1 cellular context compared by ENCODE assay signal in genomic region chr17:46922804-46923635, GRCh38.
TF ChIP-seq lines count a peak whose summit lies in the region.

GOSR2 (plus strand) TSS chr17:46923160; CDS start chr17:46923193, 33 bp downstream.

TF ChIP-seq in HepG2, 621 proteins besides CTCF, POLR2A, EP300 and RAD21 (continued from another document and continues in another):
- TF ChIP-seq ZNF747 (CRISPR knock-in tag; IDR thresholded peaks at IDR 0.05; ENCODE audit: borderline replicate concordance) = peak; percentile 84; the same call in 1 of the 2 replicates
- peak; percentile 83 for TF ChIP-seq MED13 (CRISPR knock-in tag; IDR thresholded peaks at IDR 0.05)
- TF ChIP-seq SP140L (CRISPR knock-in tag; IDR thresholded peaks at IDR 0.05; ENCODE audit: borderline replicate concordance) = no peak
- TF ChIP-seq SMAD3 (CRISPR knock-in tag; IDR thresholded peaks at IDR 0.05) = peak; percentile 79
- TF ChIP-seq KDM4B (CRISPR knock-in tag; IDR thresholded peaks at IDR 0.05) = no peak; the same call in 1 of the 2 replicates
- TF ChIP-seq, protein P1, sequence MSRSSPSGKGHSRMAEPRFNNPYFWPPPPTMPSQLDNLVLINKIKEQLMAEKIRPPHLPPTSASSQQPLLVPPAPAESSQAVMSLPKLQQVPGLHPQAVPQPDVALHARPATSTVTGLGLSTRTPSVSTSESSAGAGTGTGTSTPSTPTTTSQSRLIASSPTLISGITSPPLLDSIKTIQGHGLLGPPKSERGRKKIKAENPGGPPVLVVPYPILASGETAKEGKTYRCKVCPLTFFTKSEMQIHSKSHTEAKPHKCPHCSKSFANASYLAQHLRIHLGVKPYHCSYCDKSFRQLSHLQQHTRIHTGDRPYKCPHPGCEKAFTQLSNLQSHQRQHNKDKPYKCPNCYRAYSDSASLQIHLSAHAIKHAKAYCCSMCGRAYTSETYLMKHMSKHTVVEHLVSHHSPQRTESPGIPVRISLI (CRISPR knock-in tag; IDR thresholded peaks at IDR 0.05; ENCODE audit: borderline replicate concordance) = no peak
- TF ChIP-seq GFI1 (CRISPR knock-in tag; IDR thresholded peaks at IDR 0.05; ENCODE audit: borderline replicate concordance) = no peak; the same call in 1 of the 2 replicates
- no peak for TF ChIP-seq NR3C1 (CRISPR knock-in tag; IDR thresholded peaks at IDR 0.05)
- no peak for TF ChIP-seq SOX13 (IDR thresholded peaks at IDR 0.05)
- peak in 1 of 2 experiments; percentile 57; a peak in 1 of 4 replicates for TF ChIP-seq SOX13 (CRISPR knock-in tag; conservative IDR thresholded peaks at IDR 0.05 in 1 of 2, IDR thresholded peaks at IDR 0.05 in 1 of 2)
- peak; percentile 50; the same call in 1 of the 2 replicates for TF ChIP-seq ZNF451 (CRISPR knock-in tag; IDR thresholded peaks at IDR 0.05)
- no peak for TF ChIP-seq SP1 (IDR thresholded peaks at IDR 0.05)
- peak; percentile 82 for TF ChIP-seq SP1 (CRISPR knock-in tag; IDR thresholded peaks at IDR 0.05)
- TF ChIP-seq ZNF7 (CRISPR knock-in tag; IDR thresholded peaks at IDR 0.05) = no peak
- no peak for TF ChIP-seq CEBPB (IDR thresholded peaks at IDR 0.05; ENCODE audit: borderline replicate concordance, low read depth, low read length)
- TF ChIP-seq ZNF564 (CRISPR knock-in tag; IDR thresholded peaks at IDR 0.05) = no peak; the same call in 1 of the 2 replicates
- no peak for TF ChIP-seq ADNP (CRISPR knock-in tag; IDR thresholded peaks at IDR 0.05)
- TF ChIP-seq, protein P2, sequence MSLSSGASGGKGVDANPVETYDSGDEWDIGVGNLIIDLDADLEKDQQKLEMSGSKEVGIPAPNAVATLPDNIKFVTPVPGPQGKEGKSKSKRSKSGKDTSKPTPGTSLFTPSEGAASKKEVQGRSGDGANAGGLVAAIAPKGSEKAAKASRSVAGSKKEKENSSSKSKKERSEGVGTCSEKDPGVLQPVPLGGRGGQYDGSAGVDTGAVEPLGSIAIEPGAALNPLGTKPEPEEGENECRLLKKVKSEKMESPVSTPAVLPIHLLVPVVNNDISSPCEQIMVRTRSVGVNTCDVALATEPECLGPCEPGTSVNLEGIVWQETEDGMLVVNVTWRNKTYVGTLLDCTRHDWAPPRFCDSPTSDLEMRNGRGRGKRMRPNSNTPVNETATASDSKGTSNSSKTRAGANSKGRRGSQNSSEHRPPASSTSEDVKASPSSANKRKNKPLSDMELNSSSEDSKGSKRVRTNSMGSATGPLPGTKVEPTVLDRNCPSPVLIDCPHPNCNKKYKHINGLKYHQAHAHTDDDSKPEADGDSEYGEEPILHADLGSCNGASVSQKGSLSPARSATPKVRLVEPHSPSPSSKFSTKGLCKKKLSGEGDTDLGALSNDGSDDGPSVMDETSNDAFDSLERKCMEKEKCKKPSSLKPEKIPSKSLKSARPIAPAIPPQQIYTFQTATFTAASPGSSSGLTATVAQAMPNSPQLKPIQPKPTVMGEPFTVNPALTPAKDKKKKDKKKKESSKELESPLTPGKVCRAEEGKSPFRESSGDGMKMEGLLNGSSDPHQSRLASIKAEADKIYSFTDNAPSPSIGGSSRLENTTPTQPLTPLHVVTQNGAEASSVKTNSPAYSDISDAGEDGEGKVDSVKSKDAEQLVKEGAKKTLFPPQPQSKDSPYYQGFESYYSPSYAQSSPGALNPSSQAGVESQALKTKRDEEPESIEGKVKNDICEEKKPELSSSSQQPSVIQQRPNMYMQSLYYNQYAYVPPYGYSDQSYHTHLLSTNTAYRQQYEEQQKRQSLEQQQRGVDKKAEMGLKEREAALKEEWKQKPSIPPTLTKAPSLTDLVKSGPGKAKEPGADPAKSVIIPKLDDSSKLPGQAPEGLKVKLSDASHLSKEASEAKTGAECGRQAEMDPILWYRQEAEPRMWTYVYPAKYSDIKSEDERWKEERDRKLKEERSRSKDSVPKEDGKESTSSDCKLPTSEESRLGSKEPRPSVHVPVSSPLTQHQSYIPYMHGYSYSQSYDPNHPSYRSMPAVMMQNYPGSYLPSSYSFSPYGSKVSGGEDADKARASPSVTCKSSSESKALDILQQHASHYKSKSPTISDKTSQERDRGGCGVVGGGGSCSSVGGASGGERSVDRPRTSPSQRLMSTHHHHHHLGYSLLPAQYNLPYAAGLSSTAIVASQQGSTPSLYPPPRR (CRISPR knock-in tag; IDR thresholded peaks at IDR 0.05; ENCODE audit: borderline replicate concordance) = peak; percentile 64; the same call in 1 of the 2 replicates
- TF ChIP-seq ZBTB1 (CRISPR knock-in tag; IDR thresholded peaks at IDR 0.05; ENCODE audit: borderline replicate concordance) = no peak
- 0 out of 2 replicates have a peak, but pooled peaks have one; percentile 9 for TF ChIP-seq CHD2 (IDR thresholded peaks at IDR 0.05; ENCODE audit: low read depth, low read length)
- no peak for TF ChIP-seq MTF1 (CRISPR knock-in tag; IDR thresholded peaks at IDR 0.05)
- TF ChIP-seq, protein P3, sequence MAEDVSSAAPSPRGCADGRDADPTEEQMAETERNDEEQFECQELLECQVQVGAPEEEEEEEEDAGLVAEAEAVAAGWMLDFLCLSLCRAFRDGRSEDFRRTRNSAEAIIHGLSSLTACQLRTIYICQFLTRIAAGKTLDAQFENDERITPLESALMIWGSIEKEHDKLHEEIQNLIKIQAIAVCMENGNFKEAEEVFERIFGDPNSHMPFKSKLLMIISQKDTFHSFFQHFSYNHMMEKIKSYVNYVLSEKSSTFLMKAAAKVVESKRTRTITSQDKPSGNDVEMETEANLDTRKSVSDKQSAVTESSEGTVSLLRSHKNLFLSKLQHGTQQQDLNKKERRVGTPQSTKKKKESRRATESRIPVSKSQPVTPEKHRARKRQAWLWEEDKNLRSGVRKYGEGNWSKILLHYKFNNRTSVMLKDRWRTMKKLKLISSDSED (CRISPR knock-in tag; IDR thresholded peaks at IDR 0.05) = no peak
- TF ChIP-seq POLR2G (IDR thresholded peaks at IDR 0.05; ENCODE audit: low read depth, low read length) = peak; percentile 99
- TF ChIP-seq, protein P4, sequence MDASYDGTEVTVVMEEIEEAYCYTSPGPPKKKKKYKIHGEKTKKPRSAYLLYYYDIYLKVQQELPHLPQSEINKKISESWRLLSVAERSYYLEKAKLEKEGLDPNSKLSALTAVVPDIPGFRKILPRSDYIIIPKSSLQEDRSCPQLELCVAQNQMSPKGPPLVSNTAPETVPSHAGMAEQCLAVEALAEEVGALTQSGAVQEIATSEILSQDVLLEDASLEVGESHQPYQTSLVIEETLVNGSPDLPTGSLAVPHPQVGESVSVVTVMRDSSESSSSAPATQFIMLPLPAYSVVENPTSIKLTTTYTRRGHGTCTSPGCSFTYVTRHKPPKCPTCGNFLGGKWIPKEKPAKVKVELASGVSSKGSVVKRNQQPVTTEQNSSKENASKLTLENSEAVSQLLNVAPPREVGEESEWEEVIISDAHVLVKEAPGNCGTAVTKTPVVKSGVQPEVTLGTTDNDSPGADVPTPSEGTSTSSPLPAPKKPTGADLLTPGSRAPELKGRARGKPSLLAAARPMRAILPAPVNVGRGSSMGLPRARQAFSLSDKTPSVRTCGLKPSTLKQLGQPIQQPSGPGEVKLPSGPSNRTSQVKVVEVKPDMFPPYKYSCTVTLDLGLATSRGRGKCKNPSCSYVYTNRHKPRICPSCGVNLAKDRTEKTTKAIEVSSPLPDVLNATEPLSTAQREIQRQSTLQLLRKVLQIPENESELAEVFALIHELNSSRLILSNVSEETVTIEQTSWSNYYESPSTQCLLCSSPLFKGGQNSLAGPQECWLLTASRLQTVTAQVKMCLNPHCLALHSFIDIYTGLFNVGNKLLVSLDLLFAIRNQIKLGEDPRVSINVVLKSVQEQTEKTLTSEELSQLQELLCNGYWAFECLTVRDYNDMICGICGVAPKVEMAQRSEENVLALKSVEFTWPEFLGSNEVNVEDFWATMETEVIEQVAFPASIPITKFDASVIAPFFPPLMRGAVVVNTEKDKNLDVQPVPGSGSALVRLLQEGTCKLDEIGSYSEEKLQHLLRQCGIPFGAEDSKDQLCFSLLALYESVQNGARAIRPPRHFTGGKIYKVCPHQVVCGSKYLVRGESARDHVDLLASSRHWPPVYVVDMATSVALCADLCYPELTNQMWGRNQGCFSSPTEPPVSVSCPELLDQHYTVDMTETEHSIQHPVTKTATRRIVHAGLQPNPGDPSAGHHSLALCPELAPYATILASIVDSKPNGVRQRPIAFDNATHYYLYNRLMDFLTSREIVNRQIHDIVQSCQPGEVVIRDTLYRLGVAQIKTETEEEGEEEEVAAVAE (CRISPR knock-in tag; IDR thresholded peaks at IDR 0.05; ENCODE audit: borderline replicate concordance) = peak; percentile 77; the same call in 1 of the 2 replicates
- no peak for TF ChIP-seq NR2F6 (IDR thresholded peaks at IDR 0.05)
- TF ChIP-seq NR2F6 (CRISPR knock-in tag; IDR thresholded peaks at IDR 0.05) = peak; percentile 65; the same call in 1 of the 2 replicates
- peak; percentile 99 for TF ChIP-seq SRSF1 (optimal IDR thresholded peaks at IDR 0.05; ENCODE audit: low read depth, low read length)
- TF ChIP-seq STAT5B (CRISPR knock-in tag; IDR thresholded peaks at IDR 0.05) = no peak
- peak; percentile 54; the same call in 1 of the 2 replicates for TF ChIP-seq CREB1 (IDR thresholded peaks at IDR 0.05)
- no peak for TF ChIP-seq CREB1 (CRISPR knock-in tag; IDR thresholded peaks at IDR 0.05)
- no peak for TF ChIP-seq KAT2B (IDR thresholded peaks at IDR 0.05; ENCODE audit: borderline replicate concordance, low read depth, low read length)
- TF ChIP-seq ZNF563 (CRISPR knock-in tag; IDR thresholded peaks at IDR 0.05) = peak; percentile 83; the same call in 1 of the 2 replicates
- TF ChIP-seq ZNF484 (CRISPR knock-in tag; IDR thresholded peaks at IDR 0.05; ENCODE audit: borderline replicate concordance, low read depth) = no peak
- TF ChIP-seq KAT8 (CRISPR knock-in tag; IDR thresholded peaks at IDR 0.05) = peak; percentile 99
- no peak for TF ChIP-seq ZFYVE20 (CRISPR knock-in tag; IDR thresholded peaks at IDR 0.05; ENCODE audit: borderline replicate concordance, low read depth)
- TF ChIP-seq FLYWCH1 (CRISPR knock-in tag; IDR thresholded peaks at IDR 0.05) = no peak
- TF ChIP-seq, protein P5, sequence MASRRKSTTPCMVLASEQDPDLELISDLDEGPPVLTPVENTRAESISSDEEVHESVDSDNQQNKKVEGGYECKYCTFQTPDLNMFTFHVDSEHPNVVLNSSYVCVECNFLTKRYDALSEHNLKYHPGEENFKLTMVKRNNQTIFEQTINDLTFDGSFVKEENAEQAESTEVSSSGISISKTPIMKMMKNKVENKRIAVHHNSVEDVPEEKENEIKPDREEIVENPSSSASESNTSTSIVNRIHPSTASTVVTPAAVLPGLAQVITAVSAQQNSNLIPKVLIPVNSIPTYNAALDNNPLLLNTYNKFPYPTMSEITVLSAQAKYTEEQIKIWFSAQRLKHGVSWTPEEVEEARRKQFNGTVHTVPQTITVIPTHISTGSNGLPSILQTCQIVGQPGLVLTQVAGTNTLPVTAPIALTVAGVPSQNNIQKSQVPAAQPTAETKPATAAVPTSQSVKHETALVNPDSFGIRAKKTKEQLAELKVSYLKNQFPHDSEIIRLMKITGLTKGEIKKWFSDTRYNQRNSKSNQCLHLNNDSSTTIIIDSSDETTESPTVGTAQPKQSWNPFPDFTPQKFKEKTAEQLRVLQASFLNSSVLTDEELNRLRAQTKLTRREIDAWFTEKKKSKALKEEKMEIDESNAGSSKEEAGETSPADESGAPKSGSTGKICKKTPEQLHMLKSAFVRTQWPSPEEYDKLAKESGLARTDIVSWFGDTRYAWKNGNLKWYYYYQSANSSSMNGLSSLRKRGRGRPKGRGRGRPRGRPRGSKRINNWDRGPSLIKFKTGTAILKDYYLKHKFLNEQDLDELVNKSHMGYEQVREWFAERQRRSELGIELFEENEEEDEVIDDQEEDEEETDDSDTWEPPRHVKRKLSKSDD (CRISPR knock-in tag; IDR thresholded peaks at IDR 0.05; ENCODE audit: low read depth) = 0 out of 2 replicates have a peak, but pooled peaks have one; percentile 71
- no peak for TF ChIP-seq ZNF30 (CRISPR knock-in tag; IDR thresholded peaks at IDR 0.05)
- no peak for TF ChIP-seq MAFG (CRISPR knock-in tag; IDR thresholded peaks at IDR 0.05)
- TF ChIP-seq HIC2 (CRISPR knock-in tag; IDR thresholded peaks at IDR 0.05; ENCODE audit: low read depth) = peak; percentile 55; the same call in 1 of the 2 replicates
- TF ChIP-seq PRPF4 (IDR thresholded peaks at IDR 0.05; ENCODE audit: low read depth, low read length, poor library complexity, severe bottlenecking) = no peak
- no peak for TF ChIP-seq HNRNPH1 (optimal IDR thresholded peaks at IDR 0.05; ENCODE audit: low read depth, low read length)
- no peak for TF ChIP-seq MTA3 (CRISPR knock-in tag; IDR thresholded peaks at IDR 0.05)
- TF ChIP-seq FOXK2 (IDR thresholded peaks at IDR 0.05) = no peak
- peak; percentile 94 for TF ChIP-seq SNAPC2 (CRISPR knock-in tag; IDR thresholded peaks at IDR 0.05)
- 0 out of 2 replicates have a peak, but pooled peaks have one; percentile 13 for TF ChIP-seq HOMEZ (CRISPR knock-in tag; IDR thresholded peaks at IDR 0.05; ENCODE audit: low read depth)
- TF ChIP-seq ATRX (CRISPR knock-in tag; IDR thresholded peaks at IDR 0.05; ENCODE audit: borderline replicate concordance) = no peak
- no peak for TF ChIP-seq ZNF549 (CRISPR knock-in tag; IDR thresholded peaks at IDR 0.05)
- TF ChIP-seq ZNF24 (IDR thresholded peaks at IDR 0.05) = peak; percentile 7; the same call in 1 of the 2 replicates
- TF ChIP-seq ZSCAN22 (CRISPR knock-in tag; IDR thresholded peaks at IDR 0.05) = peak; percentile 65; the same call in 1 of the 2 replicates
- peak; percentile 78 for TF ChIP-seq PCBP1 (IDR thresholded peaks at IDR 0.05; ENCODE audit: borderline replicate concordance, low read depth, low read length)
- TF ChIP-seq EHMT2 (IDR thresholded peaks at IDR 0.05; ENCODE audit: borderline replicate concordance, low read depth, low read length) = no peak; the same call in 1 of the 2 replicates
- TF ChIP-seq ATF7 (IDR thresholded peaks at IDR 0.05) = no peak
- TF ChIP-seq ATF7 (CRISPR knock-in tag; IDR thresholded peaks at IDR 0.05) = peak; percentile 71; the same call in 1 of the 2 replicates
- no peak for TF ChIP-seq SMAD9 (CRISPR knock-in tag; IDR thresholded peaks at IDR 0.05)
